Comparison of ENCODE assay signal across 8 cellular contexts in the genomic region with DNA sequence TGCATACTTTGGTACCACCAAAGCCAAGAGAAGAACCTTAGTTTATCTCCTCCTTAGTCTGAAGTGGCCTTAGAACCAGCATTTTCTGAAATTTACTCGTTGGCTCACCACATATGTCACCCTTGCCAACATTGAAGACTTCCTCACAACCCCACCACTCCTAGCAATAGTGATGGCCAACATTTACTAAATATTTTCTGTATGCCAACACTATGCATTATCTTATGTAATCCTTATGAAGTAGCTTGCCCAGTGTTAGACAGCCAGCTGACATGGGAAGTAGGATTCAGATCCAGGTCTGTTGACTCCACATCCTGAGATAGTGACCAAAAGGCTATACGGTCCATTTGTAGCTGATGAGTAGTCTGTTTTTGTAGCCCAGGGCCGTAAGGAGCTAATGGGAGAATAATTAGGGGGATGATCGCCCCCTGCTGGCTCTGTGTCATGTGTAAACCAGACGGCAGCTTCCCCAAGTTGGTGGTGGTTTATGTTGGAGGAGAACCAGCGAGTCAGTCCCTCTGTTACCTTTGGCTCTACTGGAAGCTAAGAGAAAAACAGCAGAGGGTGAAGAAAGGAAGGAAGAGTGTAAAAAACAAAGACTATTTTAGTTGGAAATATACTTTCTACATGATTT.
DNase-seq lines count a peak whose midpoint lies in the region; ATAC-seq and TF ChIP-seq lines count a peak whose summit lies in the region.

No MANE protein-coding gene starts in this region.

- WGBS in psoas muscle, 3 donors, result 14 to 25% (median 15%) methylated on average over 6 of the region's 6 CpGs
- WGBS in urinary bladder, result 11% methylated on average over 6 of the region's 6 CpGs

- H3K4me1 Mint-ChIP-seq in CD14-positive monocyte, result peaks cover 16% of the 10 kb centered on the region
- no peaks in the 10 kb centered on the region for H3K4me1 Mint-ChIP-seq in activated naive CD8-positive, alpha-beta T cell treated with anti-CD3 and anti-CD28 coated beads, Interleukin-2, amount 10 ng/mL, durations not matched to agents 7 days and 5 days

- DNase-seq in CD14-positive monocyte (ENCODE audit: low spot score) (no peak), MV-4-11 (lab: John Stamatoyannopoulos, UW) (peak; percentile 57), Right ventricle myocardium superior (peak; percentile 92), psoas muscle (peak; percentile 85 to 91)
- peak; percentile 61 for DNase-seq in activated naive CD8-positive, alpha-beta T cell treated with anti-CD3 and anti-CD28 coated beads, Interleukin-2, amount 10 ng/mL, durations not matched to agents 7 days and 5 days

- ATAC-seq in GM21367 (IDR thresholded peaks at IDR 0.05; ENCODE audit: unreplicated experiment) (peak; percentile 68), SK-N-SH treated with all-trans-retinoic acid at 6 μM for 48 hours (peak; percentile 74), Right ventricle myocardium superior (ENCODE audit: poor library complexity) (peak; percentile 83), psoas muscle (peak; percentile 83 to 87 (median 84))
- ATAC-seq in activated naive CD8-positive, alpha-beta T cell treated with anti-CD3 and anti-CD28 coated beads, Interleukin-2, amount 10 ng/mL, durations not matched to agents 7 days and 5 days (ENCODE audit: low read depth), result no peak

- H3K36me3 ChIP-seq in psoas muscle (ENCODE audit: insufficient read depth in 1 of 2, low read depth in 1 of 2), result peaks cover 0 to 26% of the 10 kb centered on the region in 2 donors
- no peaks in the 10 kb centered on the region for H3K36me3 ChIP-seq in urinary bladder (ENCODE audit: insufficient read depth)

- TF ChIP-seq CTCF in CD14-positive monocyte (IDR thresholded peaks at IDR 0.05) (peak; percentile 48), psoas muscle (IDR thresholded peaks at IDR 0.05) (peak; percentile 78)

- H3K27me3 ChIP-seq in psoas muscle (ENCODE audit: insufficient read depth in 3 of 3, low read length in 2 of 3), result no peaks in the 10 kb centered on the region

- H3K27ac Mint-ChIP-seq in CD14-positive monocyte, result peak overlapping the region in 6 of 7 donors; percentile 16 to 88 (median 65)
- no peak overlapping the region for H3K27ac Mint-ChIP-seq in activated naive CD8-positive, alpha-beta T cell treated with anti-CD3 and anti-CD28 coated beads, Interleukin-2, amount 10 ng/mL, durations not matched to agents 7 days and 5 days

- peaks cover 0 to 15% (median 12%) of the 10 kb centered on the region in 3 donors for H3K27me3 Mint-ChIP-seq in CD14-positive monocyte (ENCODE audit: low read depth in 3 of 3)
- H3K27me3 Mint-ChIP-seq in activated naive CD8-positive, alpha-beta T cell treated with anti-CD3 and anti-CD28 coated beads, Interleukin-2, amount 10 ng/mL, durations not matched to agents 7 days and 5 days, result peaks cover 6% of the 10 kb centered on the region

- H3K9me3 ChIP-seq in psoas muscle, result no peaks in the 10 kb centered on the region

- POLR2A ChIA-PET in activated naive CD8-positive, alpha-beta T cell treated with anti-CD3 and anti-CD28 coated beads, Interleukin-2, amount 10 ng/mL, durations not matched to agents 7 days and 5 days (lab: Charles Lee), result interaction anchor here (0.5 kb wide), 1 partner anchor 131 kb away, joined by 4 read pairs; no protein-coding TSS in a partner anchor

- peaks cover 0 to 2% (median 0%) of the 10 kb centered on the region in 7 donors for H3K9me3 Mint-ChIP-seq in CD14-positive monocyte
- no peaks in the 10 kb centered on the region for H3K9me3 Mint-ChIP-seq in activated naive CD8-positive, alpha-beta T cell treated with anti-CD3 and anti-CD28 coated beads, Interleukin-2, amount 10 ng/mL, durations not matched to agents 7 days and 5 days

- no peaks in the 10 kb centered on the region for H3K36me3 Mint-ChIP-seq in CD14-positive monocyte
- no peaks in the 10 kb centered on the region for H3K36me3 Mint-ChIP-seq in activated naive CD8-positive, alpha-beta T cell treated with anti-CD3 and anti-CD28 coated beads, Interleukin-2, amount 10 ng/mL, durations not matched to agents 7 days and 5 days

- H3K4me1 ChIP-seq in psoas muscle (peaks cover 44% of the 10 kb centered on the region), urinary bladder (ENCODE audit: insufficient read depth) (peaks cover 2% of the 10 kb centered on the region)

- intact Hi-C loops in CD14-positive monocyte (cut with micrococcal nuclease), result no loop called here
- intact Hi-C loops in Right ventricle myocardium superior (cut with DNase I), result no loop called here
- intact Hi-C loops in psoas muscle (cut with DNase I), result loop anchor here (5.0 to 10.0 kb wide), 4 partner anchors 41 to 216 kb away; a partner anchor contains a TSS

- H3K27ac ChIP-seq in psoas muscle, result peak overlapping the region; percentile 82
- H3K27ac ChIP-seq in urinary bladder (ENCODE audit: low read depth), result peak overlapping the region; percentile 60

- H3K4me3 Mint-ChIP-seq in CD14-positive monocyte, result no peak overlapping the region
- H3K4me3 Mint-ChIP-seq in activated naive CD8-positive, alpha-beta T cell treated with anti-CD3 and anti-CD28 coated beads, Interleukin-2, amount 10 ng/mL, durations not matched to agents 7 days and 5 days, result no peak overlapping the region

- H3K4me3 ChIP-seq in psoas muscle (no peak overlapping the region), urinary bladder (ENCODE audit: low read depth, low read length) (no peak overlapping the region)

TF ChIP-seq in SK-N-SH treated with all-trans-retinoic acid at 6 μM for 48 hours, 23 proteins besides CTCF, POLR2A, EP300 and RAD21:
- TF ChIP-seq ZFP3 (CRISPR knock-in tag; IDR thresholded peaks at IDR 0.05) (no peak), ZFP30 (CRISPR knock-in tag; IDR thresholded peaks at IDR 0.05) (no peak), ISL1 (CRISPR knock-in tag; IDR thresholded peaks at IDR 0.05) (no peak), ZNF565 (CRISPR knock-in tag; conservative IDR thresholded peaks at IDR 0.05; ENCODE audit: low read depth) (no peak), ZNF70 (CRISPR knock-in tag; IDR thresholded peaks at IDR 0.05) (no peak), ESRRG (CRISPR knock-in tag; IDR thresholded peaks at IDR 0.05) (no peak), SNAI2 (CRISPR knock-in tag; IDR thresholded peaks at IDR 0.05) (no peak)
- TF ChIP-seq, protein P1, sequence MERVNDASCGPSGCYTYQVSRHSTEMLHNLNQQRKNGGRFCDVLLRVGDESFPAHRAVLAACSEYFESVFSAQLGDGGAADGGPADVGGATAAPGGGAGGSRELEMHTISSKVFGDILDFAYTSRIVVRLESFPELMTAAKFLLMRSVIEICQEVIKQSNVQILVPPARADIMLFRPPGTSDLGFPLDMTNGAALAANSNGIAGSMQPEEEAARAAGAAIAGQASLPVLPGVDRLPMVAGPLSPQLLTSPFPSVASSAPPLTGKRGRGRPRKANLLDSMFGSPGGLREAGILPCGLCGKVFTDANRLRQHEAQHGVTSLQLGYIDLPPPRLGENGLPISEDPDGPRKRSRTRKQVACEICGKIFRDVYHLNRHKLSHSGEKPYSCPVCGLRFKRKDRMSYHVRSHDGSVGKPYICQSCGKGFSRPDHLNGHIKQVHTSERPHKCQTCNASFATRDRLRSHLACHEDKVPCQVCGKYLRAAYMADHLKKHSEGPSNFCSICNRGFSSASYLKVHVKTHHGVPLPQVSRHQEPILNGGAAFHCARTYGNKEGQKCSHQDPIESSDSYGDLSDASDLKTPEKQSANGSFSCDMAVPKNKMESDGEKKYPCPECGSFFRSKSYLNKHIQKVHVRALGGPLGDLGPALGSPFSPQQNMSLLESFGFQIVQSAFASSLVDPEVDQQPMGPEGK (CRISPR knock-in tag; IDR thresholded peaks at IDR 0.05; ENCODE audit: borderline replicate concordance), result no peak

Comparison
In these comparisons a context has a peak if more than half of its experiments do, and no peak if none do; other contexts are left out.
1. intact Hi-C loops: an anchor here in psoas muscle (5.0 to 10.0 kb wide); none called in CD14-positive monocyte and Right ventricle myocardium superior.